ENCODE assay signal across 15 cellular contexts in genomic region chr9:113502427-113503008, GRCh38. TPM values are rescaled to one million over a fixed set of nuclear protein-coding genes. Genes with fewer than 3 reads are reported as not detected.
DNase-seq lines count a peak whose midpoint lies in the region; ATAC-seq and TF ChIP-seq lines count a peak whose summit lies in the region.
"Had no signal": no experiment of that assay in that cellular context is flagged by ENCODE, and none has a peak within 500 bp of the region (broad histone marks: within the 10 kb centered on the region; RNA-seq: fewer than 3 reads in every experiment).

No MANE protein-coding gene starts in this region.

- H3K9me3 ChIP-seq in IMR-90 (ENCODE audit: control insufficient read depth, insufficient read depth, low read length): no peaks in the 10 kb centered on the region
- H3K9me3 ChIP-seq in lung (ENCODE audit: control insufficient read depth in 2 of 2, insufficient read depth in 1 of 2, low read length in 1 of 2): no peaks in the 10 kb centered on the region
- no peaks in the 10 kb centered on the region for H3K9me3 ChIP-seq in stomach
- H3K9me3 ChIP-seq: Peyer's patch had no signal

- no peaks in the 10 kb centered on the region; the same call in 1 of the 2 replicates for H3K4me1 Mint-ChIP-seq in HFFc6 (ENCODE audit: low read depth)

- DNase-seq in IMR-90: no peak
- peak; percentile 56 for DNase-seq in dermis blood vessel endothelial cell
- DNase-seq in lung (ENCODE audit: low spot score): no peak
- DNase-seq in stomach: no peak
- DNase-seq in HFFc6: no peak
- DNase-seq in activated gamma-delta T cell (lab: John Stamatoyannopoulos, UW): no peak
- DNase-seq in NCI-H524 treated with DMSO at 0.1 percent for 48 hours (lab: John Stamatoyannopoulos, UW): no peak
- DNase-seq: activated CD4-positive, alpha-beta T cell treated with anti-CD3 and anti-CD28 coated beads for 48 hours; activated T-cell treated with anti-CD3 and anti-CD28 coated beads, Interleukin-2, amount 50 U/mL, for 72 hours; brain microvascular endothelial cell; DMS79; NCI-H510A; Peyer's patch; stimulated activated CD4-positive, alpha-beta T cell treated with anti-CD3 and anti-CD28 coated beads, Interleukin-15, amount 100 ng/mL, for 24 hours had no signal

- no peak overlapping the region for H3K14ac ChIP-seq in IMR-90 (replicated peaks; ENCODE audit: low read depth, low read length)

- no peak for TF ChIP-seq POLR2A in IMR-90 (IDR thresholded peaks at IDR 0.05; ENCODE audit: low read depth, low read length)
- no peak for TF ChIP-seq POLR2A in stomach (IDR thresholded peaks at IDR 0.05)

- no peak for TF ChIP-seq CTCF in IMR-90 (conservative IDR thresholded peaks at IDR 0.05; ENCODE audit: low read depth, low read length)
- TF ChIP-seq CTCF in lung (IDR thresholded peaks at IDR 0.05; ENCODE audit: control extremely low read depth, extremely low read depth): no peak
- no peak for TF ChIP-seq CTCF in stomach (IDR thresholded peaks at IDR 0.05)
- TF ChIP-seq CTCF in HFFc6 (IDR thresholded peaks at IDR 0.05): no peak

- no peak overlapping the region for H2BK15ac ChIP-seq in IMR-90 (ENCODE audit: low read depth, low read length)

- no peak overlapping the region for H2BK20ac ChIP-seq in IMR-90 (ENCODE audit: low read depth, low read length)

- H2BK5ac ChIP-seq in IMR-90 (ENCODE audit: low read depth, low read length, poor library complexity, severe bottlenecking): no peak overlapping the region

- ATAC-seq in IMR-90 (ENCODE audit: low read depth) (no peak), lung (ENCODE audit: insufficient read depth, low FRiP score) (no peak)
- ATAC-seq: activated T-cell treated with anti-CD3 and anti-CD28 coated beads, Interleukin-2, amount 50 U/mL, for 72 hours; left lobe of liver had no signal

- no TSS peak for BruUV-seq in IMR-90 (replicated peaks; lab: Mats Ljungman, UMichigan)

- H3K56ac ChIP-seq in IMR-90 (ENCODE audit: extremely low read depth, insufficient read depth, low read length): 0 out of 2 replicates have a peak overlapping the region, but pooled peaks have one; percentile 28

- CTCF ChIA-PET in IMR-90 (lab: Yijun Ruan, JAX): no interaction called here

- 0 out of 2 replicates have a peak overlapping the region, but pooled peaks have one; percentile 15 for H3K23ac ChIP-seq in IMR-90 (ENCODE audit: low read depth, low read length)

- H3K27me3 ChIP-seq in IMR-90 (ENCODE audit: control insufficient read depth, insufficient read depth, low read length) (no peaks in the 10 kb centered on the region), lung (ENCODE audit: control insufficient read depth, insufficient read depth) (no peaks in the 10 kb centered on the region), stomach (no peaks in the 10 kb centered on the region)
- H3K27me3 ChIP-seq: brain microvascular endothelial cell, Peyer's patch had no signal

- no peak overlapping the region for H3K18ac ChIP-seq in IMR-90 (ENCODE audit: low read depth, low read length)

- no peak overlapping the region for H3K27ac ChIP-seq in IMR-90 (ENCODE audit: insufficient read depth, low read length)
- H3K27ac ChIP-seq in lung (ENCODE audit: low read depth in 1 of 2, low read length in 1 of 2): peak overlapping the region; percentile 11 to 44
- H3K27ac ChIP-seq in stomach: peak overlapping the region in 4 of 5 donors; percentile 43 to 66 (median 57)
- H3K27ac ChIP-seq: brain microvascular endothelial cell had no signal

- dilution Hi-C loops in IMR-90 (cut with HindIII; ENCODE audit: low sequenced_read_pairs, unreplicated experiment): no loop called here

- H3K36me3 Mint-ChIP-seq in HFFc6 (ENCODE audit: low read depth): no peaks in the 10 kb centered on the region

- peaks cover 6% of the 10 kb centered on the region for H3K9me1 ChIP-seq in IMR-90 (ENCODE audit: insufficient read depth, low read length)

- H2BK120ac ChIP-seq in IMR-90 (ENCODE audit: low read depth, low read length): no peak overlapping the region

- TF ChIP-seq EP300 in stomach (IDR thresholded peaks at IDR 0.05): no peak

- H2AK9ac ChIP-seq in IMR-90 (replicated peaks; ENCODE audit: low read depth, low read length, poor library complexity): peak overlapping the region; percentile 17

- WGBS in IMR-90 (ENCODE audit: extremely low coverage in 2 of 2, insufficient read length in 1 of 2), 2 experiments: 94% methylated on average over 3 of the region's 4 CpGs; no CpG with 5 or more reads in 1 of the 2 experiments
- 58 to 74% methylated on average over 4 of the region's 4 CpGs for WGBS in lung, 2 donors
- 79 to 91% (median 84%) methylated on average over 4 of the region's 4 CpGs for WGBS in stomach, 5 donors

- H3K4me1 ChIP-seq in IMR-90 (ENCODE audit: control insufficient read depth, insufficient read depth, low read length): peaks cover 7% of the 10 kb centered on the region
- peaks cover 0 to 19% of the 10 kb centered on the region in 2 donors for H3K4me1 ChIP-seq in lung (ENCODE audit: control insufficient read depth in 2 of 2, insufficient read depth in 2 of 2, low read length in 2 of 2)
- peaks cover 0 to 21% (median 12%) of the 10 kb centered on the region in 4 donors for H3K4me1 ChIP-seq in stomach

- H3K36me3 ChIP-seq in IMR-90 (ENCODE audit: control insufficient read depth, insufficient read depth, low read length) (no peaks in the 10 kb centered on the region), lung (ENCODE audit: control insufficient read depth in 2 of 2, insufficient read depth in 2 of 2, low read length in 2 of 2) (peaks cover 0 to 6% of the 10 kb centered on the region in 2 donors), stomach (peaks cover 2 to 22% (median 13%) of the 10 kb centered on the region in 4 donors)
- H3K36me3 ChIP-seq: brain microvascular endothelial cell, Peyer's patch had no signal

- H4K8ac ChIP-seq in IMR-90 (ENCODE audit: low read depth in 2 of 2, low read length in 2 of 2): no peak overlapping the region

- no peak for TF ChIP-seq RAD21 in IMR-90 (IDR thresholded peaks at IDR 0.05; ENCODE audit: low read length)

- H3K9ac ChIP-seq in IMR-90 (ENCODE audit: low read depth, low read length): no peak overlapping the region

- H3K4me3 Mint-ChIP-seq in HFFc6: no peak overlapping the region
- H3K4me3 Mint-ChIP-seq: activated T-cell treated with anti-CD3 and anti-CD28 coated beads, Interleukin-2, amount 50 U/mL, for 72 hours had no signal

- H3K27ac Mint-ChIP-seq in HFFc6: no peak overlapping the region
- H3K27ac Mint-ChIP-seq: activated T-cell treated with anti-CD3 and anti-CD28 coated beads, Interleukin-2, amount 50 U/mL, for 72 hours had no signal

- no peak overlapping the region for H4K91ac ChIP-seq in IMR-90 (ENCODE audit: insufficient read depth, low read depth, low read length)

- POLR2A ChIA-PET in IMR-90 (lab: Charles Lee; ENCODE audit: unreplicated experiment): no interaction called here

- H3K4ac ChIP-seq in IMR-90 (ENCODE audit: low read depth, low read length): no peak overlapping the region

- H3K9me3 Mint-ChIP-seq in HFFc6: no peaks in the 10 kb centered on the region
- H3K9me3 Mint-ChIP-seq: activated T-cell treated with anti-CD3 and anti-CD28 coated beads, Interleukin-2, amount 50 U/mL, for 72 hours had no signal

- in situ Hi-C loops in IMR-90 (cut with MboI; ENCODE audit: low sequenced_read_pairs): no loop called here

- no peaks in the 10 kb centered on the region for H3K79me1 ChIP-seq in IMR-90 (ENCODE audit: low read depth in 1 of 2, low read length in 2 of 2)

- 0 out of 2 replicates have a peak overlapping the region, but pooled peaks have one; percentile 33 for H2AK5ac ChIP-seq in IMR-90 (ENCODE audit: low read depth, low read length)

- peak overlapping the region; percentile 33 for H2AFZ ChIP-seq in IMR-90 (replicated peaks; ENCODE audit: low read length, poor library complexity)

- no peaks in the 10 kb centered on the region for H4K20me1 ChIP-seq in IMR-90 (ENCODE audit: insufficient read depth, low read length)

- no peak overlapping the region for H3K4me3 ChIP-seq in IMR-90 (ENCODE audit: insufficient read depth, low read depth, low read length)
- H3K4me3 ChIP-seq in lung: peak overlapping the region; percentile 22
- peak overlapping the region in 3 of 4 donors; percentile 17 to 32 (median 24) for H3K4me3 ChIP-seq in stomach

- H4K5ac ChIP-seq in IMR-90 (ENCODE audit: low read depth, low read length): no peak overlapping the region

- peaks cover 8% of the 10 kb centered on the region for H3K27me3 Mint-ChIP-seq in HFFc6 (ENCODE audit: insufficient read depth)

- no peak overlapping the region for H3K4me2 ChIP-seq in IMR-90 (ENCODE audit: low read depth, low read length)

- intact Hi-C loops in IMR-90 (cut with micrococcal nuclease): no loop called here
- intact Hi-C loops in stomach (cut with DNase I; ENCODE audit: low total_unique reads): no loop called here

TF ChIP-seq in IMR-90, 13 proteins besides CTCF, POLR2A, EP300 and RAD21 (continues in another document):
- TF ChIP-seq MXI1 (IDR thresholded peaks at IDR 0.05; ENCODE audit: borderline replicate concordance, low read depth, low read length) (no peak), RFX5 (IDR thresholded peaks at IDR 0.05; ENCODE audit: low read depth, low read length) (no peak), BHLHE40 (IDR thresholded peaks at IDR 0.05; ENCODE audit: low read depth, low read length) (no peak), ELK1 (IDR thresholded peaks at IDR 0.05; ENCODE audit: borderline replicate concordance, low read depth, low read length) (no peak), MAFK (IDR thresholded peaks at IDR 0.05; ENCODE audit: low read depth, low read length) (no peak), SMC3 (IDR thresholded peaks at IDR 0.05; ENCODE audit: low read depth, low read length) (no peak), FOS (IDR thresholded peaks at IDR 0.05; ENCODE audit: low read depth, low read length) (no peak), CEBPB (IDR thresholded peaks at IDR 0.05; ENCODE audit: low read depth, low read length) (no peak)

RNA-seq across cellular contexts. Expression of gene RGS3, which starts 39.0 kb away (rescaled TPM):
- total RNA-seq in IMR-90 (2012; rRNA removed) (51.8 and 53.3 TPM in 2 replicates), dermis blood vessel endothelial cell (294 and 415 TPM in 2 replicates), lung (10 to 100 TPM; 79.0 to 91.8 TPM), stomach (10 to 100 TPM; 27.0 to 71.4 (median 49.2) TPM)
- polyA plus RNA-seq in IMR-90 (2012; rRNA removed) (65.6 and 68.7 TPM in 2 replicates), lung (10 to 100 TPM; 43.0 to 68.8 TPM), stomach (10 to 100 TPM; 26.6 to 41.0 (median 30.4) TPM)
- 40.0 and 73.3 TPM in 2 replicates for polyA plus RNA-seq in IMR-90 (2012; cell fraction: cytosol; rRNA removed)
- polyA plus RNA-seq in IMR-90 (2012; cell fraction: nucleus; rRNA removed; ENCODE audit: low replicate concordance): 93.2 and 94.6 TPM in 2 replicates
- total RNA-seq in HFFc6 (2021; fragmentation: NEBNext Ultra II Directional; extraction: Animal tissue kit (Norgen Biotek cat#: 25700)): 10 to 100 TPM; 49.7 to 57.0 (median 52.5) TPM
